ENCODE assay signal across 7 cellular contexts in the genomic region with DNA sequence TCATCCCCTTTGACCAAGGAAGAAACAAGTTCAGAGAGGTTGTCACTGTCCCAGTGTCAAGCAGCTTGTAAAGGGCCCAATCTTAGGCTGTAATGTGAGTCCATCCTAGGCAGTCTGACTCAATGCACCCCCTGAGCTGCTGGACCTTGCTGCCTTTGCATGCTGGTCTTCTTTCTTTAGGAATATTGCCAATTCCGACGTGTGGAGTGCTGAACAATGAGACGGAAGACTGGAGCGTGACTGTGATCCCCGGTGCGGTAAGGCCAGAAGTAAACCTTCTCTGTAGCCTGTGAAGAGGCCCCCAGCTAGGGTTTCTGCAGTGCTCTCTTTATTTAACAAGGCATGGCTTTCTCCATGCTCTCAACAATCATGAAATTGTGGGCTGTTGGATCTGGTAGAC. TPM values are rescaled to one million over a fixed set of nuclear protein-coding genes. Genes with fewer than 3 reads are reported as not detected.
A peak's percentile ranks its signal among the peaks of the same experiment; 100 is the strongest.
DNase-seq lines count a peak whose midpoint lies in the region; ATAC-seq and TF ChIP-seq lines count a peak whose summit lies in the region.
"Had no signal": no experiment of that assay in that cellular context is flagged by ENCODE, and none has a peak within 500 bp of the region (broad histone marks: within the 10 kb centered on the region; RNA-seq: fewer than 3 reads in every experiment).

No MANE protein-coding gene starts in this region.

- 62% methylated on average over 6 of the region's 6 CpGs; no CpG with 5 or more reads in 1 of the 2 donors for WGBS in transverse colon (ENCODE audit: low coverage in 1 of 2), 2 donors

- TF ChIP-seq CTCF in fibroblast of villous mesenchyme (IDR thresholded peaks at IDR 0.05; ENCODE audit: insufficient read depth, low read depth, low read length), result no peak
- TF ChIP-seq CTCF in transverse colon (IDR thresholded peaks at IDR 0.05), result no peak

- no peak for ATAC-seq in activated CD4-positive, CD25-positive, alpha-beta regulatory T cell treated with anti-CD3 and anti-CD28 coated beads, Interleukin-2, amount 50 U/mL, for 24 hours

- peaks cover 17% of the 10 kb centered on the region for H3K4me1 Mint-ChIP-seq in activated naive CD4-positive, alpha-beta T cell treated with anti-CD3 and anti-CD28 coated beads, Interleukin-2, amount 10 ng/mL, durations not matched to agents 7 days and 5 days

- intact Hi-C loops in transverse colon (cut with DNase I; ENCODE audit: low total_unique reads), result no loop called here

- no peaks in the 10 kb centered on the region for H3K27me3 Mint-ChIP-seq in activated naive CD4-positive, alpha-beta T cell treated with anti-CD3 and anti-CD28 coated beads, Interleukin-2, amount 10 ng/mL, durations not matched to agents 7 days and 5 days

- peaks cover 0 to 15% (median 11%) of the 10 kb centered on the region in 4 donors for H3K4me1 ChIP-seq in transverse colon

- in situ Hi-C loops in transverse colon (cut with MboI; ENCODE audit: low pct_ligation_motif_present in 1 of 4, low pct_unique_long_range_greater_than_20kb in 1 of 4, low sequenced_read_pairs in 3 of 4), result no loop called here

- no peaks in the 10 kb centered on the region for H3K27me3 ChIP-seq in transverse colon

- no peak for DNase-seq in activated naive CD4-positive, alpha-beta T cell treated with anti-CD3 and anti-CD28 coated beads, Interleukin-2, amount 10 ng/mL, durations not matched to agents 7 days and 5 days
- DNase-seq in activated naive CD4-positive, alpha-beta T cell treated with anti-CD3 and anti-CD28 coated beads, Interleukin-2, amount 50 U/mL, for 16 hours, result no peak
- DNase-seq in fibroblast of villous mesenchyme (ENCODE audit: low read depth) (peak; percentile 7), transverse colon (no peak), NCI-H526 (lab: John Stamatoyannopoulos, UW) (no peak)
- DNase-seq: NCI-H187 had no signal

- no peak for TF ChIP-seq POLR2A in transverse colon (IDR thresholded peaks at IDR 0.05)

- H3K4me3 ChIP-seq in fibroblast of villous mesenchyme (ENCODE audit: low read depth, low read length), result peak overlapping the region; percentile 94
- peak overlapping the region in 3 of 4 donors; percentile 66 to 84 (median 83) for H3K4me3 ChIP-seq in transverse colon

- peak overlapping the region; percentile 82 for H3K4me3 Mint-ChIP-seq in activated naive CD4-positive, alpha-beta T cell treated with anti-CD3 and anti-CD28 coated beads, Interleukin-2, amount 10 ng/mL, durations not matched to agents 7 days and 5 days

- no peaks in the 10 kb centered on the region for H3K9me3 ChIP-seq in transverse colon

- CTCF ChIA-PET in activated naive CD4-positive, alpha-beta T cell treated with anti-CD3 and anti-CD28 coated beads, Interleukin-2, amount 10 ng/mL, durations not matched to agents 7 days and 5 days (lab: Charles Lee), result no interaction called here

- no peaks in the 10 kb centered on the region for H3K9me3 Mint-ChIP-seq in activated naive CD4-positive, alpha-beta T cell treated with anti-CD3 and anti-CD28 coated beads, Interleukin-2, amount 10 ng/mL, durations not matched to agents 7 days and 5 days

- H3K27ac Mint-ChIP-seq in activated naive CD4-positive, alpha-beta T cell treated with anti-CD3 and anti-CD28 coated beads, Interleukin-2, amount 10 ng/mL, durations not matched to agents 7 days and 5 days, result no peak overlapping the region

- TF ChIP-seq EP300 in transverse colon (IDR thresholded peaks at IDR 0.05; ENCODE audit: low read depth), result no peak

- peaks cover 0 to 16% (median 0%) of the 10 kb centered on the region in 4 donors for H3K36me3 ChIP-seq in transverse colon

- no peak overlapping the region for H3K27ac ChIP-seq in transverse colon

- H3K36me3 Mint-ChIP-seq in activated naive CD4-positive, alpha-beta T cell treated with anti-CD3 and anti-CD28 coated beads, Interleukin-2, amount 10 ng/mL, durations not matched to agents 7 days and 5 days, result peaks cover 3% of the 10 kb centered on the region

RNA-seq across cellular contexts. Expression of a gene that starts 1.0 kb away (rescaled TPM):
- 12.2 and 13.0 TPM in 2 replicates for total RNA-seq in fibroblast of villous mesenchyme
- 1 to 10 TPM in 3 of 4 donors, under 1 TPM in 1; 1.00 to 6.3 (median 5.1) TPM for total RNA-seq in transverse colon

RNA-seq across cellular contexts. Expression of a gene that starts 38.2 kb away (rescaled TPM):
- total RNA-seq in fibroblast of villous mesenchyme, result 33.5 and 47.1 TPM in 2 replicates
- total RNA-seq in transverse colon, result 10 to 100 TPM in 3 of 4 donors, 1 to 10 TPM in 1; 2.6 to 14.3 (median 11.6) TPM

RNA-seq across cellular contexts. Expression of a gene that starts 38.4 kb away (rescaled TPM):
- 31.1 and 32.9 TPM in 2 replicates for total RNA-seq in fibroblast of villous mesenchyme
- total RNA-seq in transverse colon, result 100 to 1,000 TPM in 2 of 4 donors, 10 to 100 TPM in 2; 46.0 to 121 (median 92.3) TPM

RNA-seq across cellular contexts. Expression of a gene that starts 40.3 kb away (rescaled TPM):
- total RNA-seq in fibroblast of villous mesenchyme (22.5 and 28.0 TPM in 2 replicates), transverse colon (10 to 100 TPM; 23.9 to 33.3 (median 29.0) TPM)
